In the genomic region with DNA sequence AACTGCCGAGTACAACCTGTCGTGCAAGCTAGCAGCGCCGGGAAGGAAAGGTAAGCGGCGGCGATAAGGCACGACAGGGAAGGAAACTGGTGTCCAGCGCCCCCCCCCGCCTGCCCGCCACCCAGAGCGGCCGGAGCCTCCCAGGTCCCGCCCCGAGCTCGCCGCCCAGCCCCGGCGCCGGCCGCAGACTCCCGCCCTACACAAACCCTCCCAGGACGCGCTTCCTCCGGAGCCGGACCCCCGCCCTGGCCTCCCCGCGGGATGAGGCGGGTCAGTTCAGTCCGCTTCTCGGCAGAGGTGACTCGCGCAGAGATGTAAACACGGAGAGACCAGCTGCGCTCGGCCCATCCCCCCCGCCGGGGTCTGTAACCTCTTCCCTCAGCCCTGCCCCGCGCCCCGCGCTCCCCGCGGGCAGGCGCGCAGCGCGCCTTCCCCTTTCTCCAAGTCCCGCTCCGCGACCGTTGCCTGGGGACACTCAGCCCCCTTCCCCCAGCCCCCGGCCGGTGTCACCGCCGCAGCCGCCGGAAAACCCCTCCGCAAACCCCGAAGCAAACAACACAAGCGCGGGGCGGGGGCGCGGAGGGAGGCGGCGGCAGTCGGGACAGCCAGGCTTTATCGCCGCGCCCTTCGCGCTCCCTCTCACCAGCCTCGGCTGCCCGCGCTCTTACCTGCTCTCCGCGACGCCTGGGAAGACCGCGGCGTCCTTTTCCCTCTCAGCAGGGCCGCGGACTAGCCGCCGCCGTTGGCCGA, we compare ENCODE assay signal across 8 cellular contexts. TPM values are rescaled to one million over a fixed set of nuclear protein-coding genes. Genes with fewer than 3 reads are reported as not detected.
A peak's percentile ranks its signal among the peaks of the same experiment; 100 is the strongest.
DNase-seq lines count a peak whose midpoint lies in the region; ATAC-seq lines count a peak whose summit lies in the region.

No MANE protein-coding gene starts in this region.

- DNase-seq in NCI-H2081 (lab: John Stamatoyannopoulos, UW), result peak; percentile 53 to 74
- no peak for DNase-seq in NCI-H2081 treated with DMSO at 0.1 percent for 48 hours (lab: John Stamatoyannopoulos, UW)
- DNase-seq in NCI-H345 (lab: John Stamatoyannopoulos, UW), result peak; percentile 64
- DNase-seq in activated CD4-positive, alpha-beta T cell treated with anti-CD3 and anti-CD28 coated beads for 48 hours, result peak; percentile 70
- peak; percentile 33 for DNase-seq in cortex of kidney (lab: John Stamatoyannopoulos, UW)
- peak; percentile 88 for DNase-seq in left lobe of liver (ENCODE audit: low spot score)
- peak; percentile 68 to 74 for DNase-seq in stimulated activated CD4-positive, alpha-beta T cell treated with anti-CD3 and anti-CD28 coated beads, Interleukin-2, amount 100 ng/mL, for 24 hours

- ATAC-seq in HG03064 (IDR thresholded peaks at IDR 0.05; ENCODE audit: low read depth, unreplicated experiment) (peak; percentile 16), left lobe of liver (peak; percentile 68)

RNA-seq across cellular contexts. Expression of a gene that starts 0.5 kb away (rescaled TPM):
- total RNA-seq in left lobe of liver, result 14.3 TPM
